15 cellular contexts compared by ENCODE assay signal in genomic region chr5:102933721-102934459, GRCh38.
DNase-seq lines count a peak whose midpoint lies in the region; ATAC-seq, FAIRE-seq and TF ChIP-seq lines count a peak whose summit lies in the region.
"Had no signal": no experiment of that assay in that cellular context is flagged by ENCODE, and none has a peak within 500 bp of the region (broad histone marks: within the 10 kb centered on the region; RNA-seq: fewer than 3 reads in every experiment).

No MANE protein-coding gene starts in this region.

- peaks cover 23% of the 10 kb centered on the region for H3K4me1 ChIP-seq in neural progenitor cell
- H3K4me1 ChIP-seq: BLaER1 treated with 17β-estradiol and CSF1 and Interleukin-3, amounts not matched to agents 10 nM and 100 nM; HAP-1 had no signal

- peak overlapping the region; percentile 70 for H3K27ac ChIP-seq in neural progenitor cell
- H3K27ac ChIP-seq: BLaER1 treated with 17β-estradiol and CSF1 and Interleukin-3, amounts not matched to agents 10 nM and 100 nM had no signal

- H3K9me3 Mint-ChIP-seq in neural progenitor cell (no peaks in the 10 kb centered on the region), T-cell (no peaks in the 10 kb centered on the region)
- H3K9me3 Mint-ChIP-seq: CD8-positive, alpha-beta T cell had no signal

- H3K27ac Mint-ChIP-seq in neural progenitor cell (peak overlapping the region; percentile 39), T-cell (no peak overlapping the region)
- H3K27ac Mint-ChIP-seq: B cell; CD8-positive, alpha-beta T cell had no signal

- no peaks in the 10 kb centered on the region for H3K27me3 ChIP-seq in bronchial epithelial cell (ENCODE audit: control insufficient read depth, insufficient read depth, low read length)
- H3K27me3 ChIP-seq in neural progenitor cell, result no peaks in the 10 kb centered on the region
- H3K27me3 ChIP-seq: BLaER1 treated with 17β-estradiol and CSF1 and Interleukin-3, amounts not matched to agents 10 nM and 100 nM had no signal

- H3K4me3 Mint-ChIP-seq in neural progenitor cell (no peak overlapping the region), T-cell (no peak overlapping the region)
- H3K4me3 Mint-ChIP-seq: B cell; CD8-positive, alpha-beta T cell had no signal

- H3K4me1 Mint-ChIP-seq in neural progenitor cell (peaks cover 12% of the 10 kb centered on the region), T-cell (peaks cover 0 to 2% (median 0%) of the 10 kb centered on the region in 3 donors)
- H3K4me1 Mint-ChIP-seq: B cell had no signal

- H3K27me3 Mint-ChIP-seq in neural progenitor cell (ENCODE audit: insufficient read depth, low read depth) (no peaks in the 10 kb centered on the region), T-cell (no peaks in the 10 kb centered on the region)
- H3K27me3 Mint-ChIP-seq: B cell had no signal

- ATAC-seq in left ventricle myocardium superior (peak; percentile 43), left cardiac atrium (no peak), T-cell (replicated peaks in 1 of 4) (no peak), HG03571 (IDR thresholded peaks at IDR 0.05; ENCODE audit: unreplicated experiment) (no peak)
- ATAC-seq: CD8-positive, alpha-beta T cell had no signal

- no peaks in the 10 kb centered on the region for H3K9me3 ChIP-seq in neural progenitor cell (ENCODE audit: low read depth)
- H3K9me3 ChIP-seq: BLaER1 treated with 17β-estradiol and CSF1 and Interleukin-3, amounts not matched to agents 10 nM and 100 nM; HAP-1 had no signal

- no peaks in the 10 kb centered on the region for H3F3A ChIP-seq in neural progenitor cell (ENCODE audit: low read depth)

- no peak overlapping the region for H3K4me3 ChIP-seq in bronchial epithelial cell (ENCODE audit: low read depth, low read length)
- H3K4me3 ChIP-seq in neural progenitor cell, result no peak overlapping the region
- H3K4me3 ChIP-seq: BLaER1 treated with 17β-estradiol and CSF1 and Interleukin-3, amounts not matched to agents 10 nM and 100 nM; HAP-1 had no signal

- no peaks in the 10 kb centered on the region for H4K20me1 ChIP-seq in neural progenitor cell (ENCODE audit: low read depth)
- H4K20me1 ChIP-seq: BLaER1 treated with 17β-estradiol and CSF1 and Interleukin-3, amounts not matched to agents 10 nM and 100 nM had no signal

- no peaks in the 10 kb centered on the region for H3K79me2 ChIP-seq in neural progenitor cell (ENCODE audit: low read depth)

- intact Hi-C loops in left ventricle myocardium superior (cut with micrococcal nuclease), result no loop called here
- intact Hi-C loops in left cardiac atrium (cut with DNase I), result no loop called here

- CTCF ChIA-PET in T-cell (lab: Charles Lee), result interaction anchor here in 1 of 2 donors (0.7 kb wide), 1 partner anchor 158 kb away, joined by 3 read pairs; no protein-coding TSS in a partner anchor

- POLR2A ChIA-PET in T-cell (lab: Charles Lee), result no interaction called here

- FAIRE-seq in bronchial epithelial cell (lab: Jason Lieb, UNC), result peak; percentile 55
- FAIRE-seq: H1, HTR-8/SVneo had no signal

- no peak for TF ChIP-seq CTCF in bronchial epithelial cell (IDR thresholded peaks at IDR 0.05; ENCODE audit: insufficient read depth, low read length, severe bottlenecking)
- TF ChIP-seq CTCF in neural progenitor cell (IDR thresholded peaks at IDR 0.05), result no peak

- H3K36me3 ChIP-seq in bronchial epithelial cell (ENCODE audit: control insufficient read depth, insufficient read depth, low read length) (no peaks in the 10 kb centered on the region), neural progenitor cell (peaks cover 3% of the 10 kb centered on the region)
- H3K36me3 ChIP-seq: HAP-1 had no signal

- no peak overlapping the region for H2AFZ ChIP-seq in neural progenitor cell (replicated peaks)

- H3K4me2 ChIP-seq in neural progenitor cell, result no peak overlapping the region
- H3K4me2 ChIP-seq: BLaER1 treated with 17β-estradiol and CSF1 and Interleukin-3, amounts not matched to agents 10 nM and 100 nM had no signal

- peaks cover 34% of the 10 kb centered on the region for H3K36me3 Mint-ChIP-seq in neural progenitor cell
- H3K36me3 Mint-ChIP-seq in T-cell, result peaks cover 22% of the 10 kb centered on the region

- H3K9ac ChIP-seq in neural progenitor cell, result no peak overlapping the region
- H3K9ac ChIP-seq: BLaER1 treated with 17β-estradiol and CSF1 and Interleukin-3, amounts not matched to agents 10 nM and 100 nM had no signal

- DNase-seq in left ventricle myocardium superior, result no peak
- no peak for DNase-seq in left cardiac atrium
- DNase-seq in bronchial epithelial cell (ENCODE audit: low read depth), result no peak
- no peak for DNase-seq in neural progenitor cell (ENCODE audit: low spot score)
- no peak for DNase-seq in T-cell
- DNase-seq: Calu3; CD8-positive, alpha-beta T cell; GF-D8; IMR-90 had no signal
